Comparison of ENCODE assay signal across 33 cellular contexts in genomic region chr5:17288570-17288969, GRCh38.
"Had no signal": no experiment of that assay in that cellular context is flagged by ENCODE, and none has a peak within 500 bp of the region (broad histone marks: within the 10 kb centered on the region; RNA-seq: fewer than 3 reads in every experiment).

No MANE protein-coding gene starts in this region.

- H3K36me3 ChIP-seq: MG63 had no signal

- H3K4me3 ChIP-seq: MG63 had no signal

- H3K27me3 ChIP-seq: MG63 had no signal

- DNase-seq: Karpas-422, Kasumi-1, MG63, MM.1S, MV-4-11, NCI-H1048, NCI-H1092, NCI-H1105, NCI-H1417, NCI-H1417 treated with DMSO at 0.1 percent for 48 hours, NCI-H1436, NCI-H1436 treated with DMSO at 0.1 percent for 48 hours, NCI-H146, NCI-H1694, NCI-H1694 treated with DMSO at 0.1 percent for 48 hours, NCI-H187, NCI-H187 treated with DMSO at 0.1 percent for 48 hours, NCI-H1930, NCI-H2029, NCI-H2029 treated with DMSO at 0.1 percent for 48 hours, NCI-H2081, NCI-H2081 treated with DMSO at 0.1 percent for 48 hours, NCI-H2107, NCI-H2171, NCI-H2171 treated with DMSO at 0.1 percent for 48 hours, NCI-H2227 treated with DMSO at 0.1 percent for 48 hours, NCI-H226, NCI-H345, NCI-H446 treated with DMSO at 0.1 percent for 48 hours, NCI-H510A, NCI-H510A treated with DMSO at 0.1 percent for 48 hours, NCI-H524, NCI-H524 treated with DMSO at 0.1 percent for 48 hours had no signal
